8 cellular contexts compared by ENCODE assay signal in the genomic region with DNA sequence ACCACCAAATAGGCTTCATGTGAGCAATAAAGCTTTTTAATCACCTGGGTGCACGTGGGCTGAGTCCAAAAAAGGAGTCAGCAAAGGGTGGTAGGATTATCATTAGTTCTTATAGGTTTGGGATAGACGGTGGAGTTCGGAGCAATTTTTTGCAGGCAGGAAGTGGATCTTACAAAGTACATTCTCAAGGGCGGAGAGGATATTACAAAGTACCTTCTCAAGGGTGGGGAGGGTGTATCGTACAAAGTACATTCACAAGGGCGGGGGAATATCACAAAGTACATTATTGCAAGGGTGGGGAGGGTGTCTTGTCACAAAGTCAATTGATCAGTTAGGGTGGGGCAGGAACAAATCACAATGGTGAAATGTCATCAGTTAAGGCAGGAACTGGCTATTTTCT. TPM values are rescaled to one million over a fixed set of nuclear protein-coding genes. Genes with fewer than 3 reads are reported as not detected.
"Had no signal": no experiment of that assay in that cellular context is flagged by ENCODE, and none has a peak within 500 bp of the region (broad histone marks: within the 10 kb centered on the region; RNA-seq: fewer than 3 reads in every experiment).

No MANE protein-coding gene starts in this region.

RNA-seq across cellular contexts. Expression of a gene that starts 8.6 kb away (rescaled TPM):
- total RNA-seq: stomach, suprapubic skin, thyroid gland, upper lobe of left lung, upper lobe of right lung, ureter, urinary bladder, vagina had no signal
- polyA plus RNA-seq: stomach, urinary bladder had no signal
